In the genomic region with DNA sequence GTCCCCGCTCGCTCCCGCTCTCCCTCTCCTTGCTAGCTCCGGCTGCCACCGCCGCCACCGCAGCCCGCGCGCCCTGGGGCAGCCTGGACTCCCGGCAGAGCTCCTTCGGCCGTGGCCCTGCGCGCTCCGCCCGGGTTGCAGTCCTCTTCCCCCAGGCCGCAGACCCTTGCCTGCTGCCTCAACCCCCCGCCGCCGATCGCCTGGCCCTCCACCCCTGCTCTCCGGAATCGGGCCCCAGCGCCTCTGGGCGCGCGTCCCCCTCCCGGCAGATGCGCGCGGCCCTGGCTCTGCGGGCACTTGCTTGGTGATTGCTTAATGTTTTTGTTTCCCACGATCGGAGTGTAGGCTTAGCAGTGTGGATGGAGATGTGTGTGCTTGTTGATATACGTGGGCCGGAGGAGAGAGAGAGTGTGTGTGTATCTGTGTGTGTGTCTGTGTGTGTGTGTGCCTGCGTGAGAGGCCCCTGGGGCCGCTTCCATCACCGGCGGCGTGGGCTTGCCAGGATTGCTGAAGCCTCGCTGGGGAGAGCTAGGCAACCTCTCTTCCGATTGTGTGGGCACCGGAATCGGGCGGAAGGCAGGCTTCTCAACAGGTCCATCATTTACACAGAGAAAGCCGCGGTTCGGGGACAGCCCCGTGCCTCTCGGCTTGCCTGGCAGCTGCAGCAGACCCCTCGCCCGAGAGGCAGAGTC, we compare ENCODE assay signal across 8 cellular contexts. TPM values are rescaled to one million over a fixed set of nuclear protein-coding genes. Genes with fewer than 3 reads are reported as not detected.
DNase-seq lines count a peak whose midpoint lies in the region; ATAC-seq and TF ChIP-seq lines count a peak whose summit lies in the region.

No MANE protein-coding gene starts in this region.

- H3K9me3 ChIP-seq in neural progenitor cell (ENCODE audit: low read depth): no peaks in the 10 kb centered on the region

- peaks cover 26% of the 10 kb centered on the region for H3F3A ChIP-seq in neural progenitor cell (ENCODE audit: low read depth)

- no peaks in the 10 kb centered on the region for H3K36me3 Mint-ChIP-seq in neural progenitor cell

- peaks cover 55% of the 10 kb centered on the region for H3K27me3 Mint-ChIP-seq in neural progenitor cell (ENCODE audit: insufficient read depth, low read depth)

- no peak overlapping the region for H2AFZ ChIP-seq in neural progenitor cell (replicated peaks)

- H3K9ac ChIP-seq in neural progenitor cell: no peak overlapping the region

- H3K4me1 Mint-ChIP-seq in neural progenitor cell: peaks cover 32% of the 10 kb centered on the region

- peak; percentile 6 for ATAC-seq in esophagus mucosa
- ATAC-seq in HG03025 (IDR thresholded peaks at IDR 0.05; ENCODE audit: low FRiP score, unreplicated experiment): no peak
- ATAC-seq in GM18873 (IDR thresholded peaks at IDR 0.05; ENCODE audit: low FRiP score, unreplicated experiment): no peak

- H3K27ac Mint-ChIP-seq in neural progenitor cell: no peak overlapping the region

- no peak overlapping the region for H3K27ac ChIP-seq in neural progenitor cell

- no peaks in the 10 kb centered on the region for H3K36me3 ChIP-seq in neural progenitor cell

- no peak for TF ChIP-seq CTCF in neural progenitor cell (IDR thresholded peaks at IDR 0.05)

- peak overlapping the region; percentile 84 for H3K4me3 Mint-ChIP-seq in neural progenitor cell

- peak overlapping the region; percentile 70 for H3K4me2 ChIP-seq in neural progenitor cell

- H3K9me3 Mint-ChIP-seq in neural progenitor cell: no peaks in the 10 kb centered on the region

- peak overlapping the region; percentile 49 for H3K4me3 ChIP-seq in neural progenitor cell

- H3K79me2 ChIP-seq in neural progenitor cell (ENCODE audit: low read depth): no peaks in the 10 kb centered on the region

- DNase-seq in SIG-M5 treated with dmso at 0.1 percent for 504 hours (lab: John Stamatoyannopoulos, UW; ENCODE audit: unreplicated experiment) (peak; percentile 49), SIG-M5 (lab: John Stamatoyannopoulos, UW) (no peak), T1000 (lab: John Stamatoyannopoulos, UW) (peak; percentile 16), neural progenitor cell (ENCODE audit: low spot score) (peak; percentile 62), NCI-H226 (no peak)

- H3K27me3 ChIP-seq in neural progenitor cell: peaks cover 99% of the 10 kb centered on the region

- H3K4me1 ChIP-seq in neural progenitor cell: peaks cover 20% of the 10 kb centered on the region

- H4K20me1 ChIP-seq in neural progenitor cell (ENCODE audit: low read depth): peaks cover 66% of the 10 kb centered on the region

RNA-seq across cellular contexts. Expression of gene INHBB, which starts 0.9 kb away (rescaled TPM):
- total RNA-seq in esophagus mucosa: 0.72 TPM
- total RNA-seq in neural progenitor cell (ENCODE audit: low replicate concordance): not detected in 2 replicates

Comparison
In these comparisons a context has a peak if more than half of its experiments do, and no peak if none do; other contexts are left out.
1. DNase-seq: peak in SIG-M5 treated with dmso at 0.1 percent for 504 hours (single experiment), T1000 (single experiment) and neural progenitor cell (single experiment); none in SIG-M5 (single experiment) and NCI-H226 (single experiment).